ENCODE assay signal across 1 cellular context in genomic region chr12:90921536-90921935, GRCh38.
TF ChIP-seq lines count a peak whose summit lies in the region.

No MANE protein-coding gene starts in this region.

TF ChIP-seq in IMR-90, 13 proteins besides CTCF, POLR2A, EP300 and RAD21 (continued from another document):
- TF ChIP-seq BHLHE40 (IDR thresholded peaks at IDR 0.05; ENCODE audit: low read depth, low read length) (no peak), CEBPB (IDR thresholded peaks at IDR 0.05; ENCODE audit: low read depth, low read length) (no peak), FOS (IDR thresholded peaks at IDR 0.05; ENCODE audit: low read depth, low read length) (no peak)
